17 cellular contexts compared by ENCODE assay signal in the genomic region with DNA sequence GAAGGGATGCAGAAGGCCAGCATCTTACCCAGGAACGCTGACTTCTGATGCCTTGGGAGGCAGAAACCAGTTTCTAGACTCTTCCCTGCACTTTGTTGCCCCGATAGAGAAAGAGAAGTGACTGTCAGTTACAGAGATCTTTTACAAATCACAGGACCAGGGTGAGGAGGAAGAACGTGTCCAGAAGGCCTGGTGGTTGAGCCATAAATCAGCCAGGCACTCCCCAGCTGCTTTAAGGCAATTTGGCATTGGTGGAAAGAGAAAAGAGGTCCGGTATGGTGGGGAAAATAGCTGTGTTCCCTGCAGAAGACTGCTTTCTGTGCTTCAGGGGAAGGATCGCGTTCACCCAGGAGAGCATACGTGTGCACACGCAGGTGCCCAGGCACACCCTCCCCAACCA.
DNase-seq lines count a peak whose midpoint lies in the region; ATAC-seq and TF ChIP-seq lines count a peak whose summit lies in the region.
"Had no signal": no experiment of that assay in that cellular context is flagged by ENCODE, and none has a peak within 500 bp of the region (broad histone marks: within the 10 kb centered on the region; RNA-seq: fewer than 3 reads in every experiment).

No MANE protein-coding gene starts in this region.

- peak overlapping the region; percentile 22; the same call in 1 of the 2 replicates for H3K4me2 ChIP-seq in OCI-LY7 (ENCODE audit: low read length)

- H3K36me3 Mint-ChIP-seq in T-helper 2 cell treated with Interferon-gamma antibody and Interleukin-4, amounts not matched to agents 5 μg/mL and 100 μg/mL, for 36 hours (ENCODE audit: low read depth): peaks cover 84% of the 10 kb centered on the region
- no peaks in the 10 kb centered on the region for H3K36me3 Mint-ChIP-seq in memory B cell

- no peak overlapping the region for H3K4me3 ChIP-seq in OCI-LY7 (ENCODE audit: low read depth, low read length, poor library complexity, severe bottlenecking)
- H3K4me3 ChIP-seq: GM12878, K562, SK-N-MC had no signal

- peaks cover 39% of the 10 kb centered on the region for H3K36me3 ChIP-seq in OCI-LY7 (ENCODE audit: insufficient read depth, low read length)

- DNase-seq in T-helper 2 cell treated with Interferon-gamma antibody and Interleukin-4, amounts not matched to agents 5 μg/mL and 100 μg/mL, for 36 hours (ENCODE audit: low spot score): no peak
- no peak for DNase-seq in T-helper 2 cell
- DNase-seq in OCI-LY7 (ENCODE audit: low spot score): no peak
- no peak for DNase-seq in memory B cell (ENCODE audit: low spot score in 2 of 2)
- peak; percentile 16 for DNase-seq in superior temporal gyrus (ENCODE audit: extremely low spot score)
- no peak for DNase-seq in AG20443 (ENCODE audit: low spot score)
- DNase-seq in pons (ENCODE audit: low spot score): no peak
- no peak for DNase-seq in OCI-M1 (lab: John Stamatoyannopoulos, UW)
- DNase-seq: Caco-2, HCEC 1CT, NCI-H1092 treated with DMSO at 0.1 percent for 48 hours, NCI-H187, NCI-H510A had no signal

- POLR2A ChIA-PET in OCI-LY7 (lab: Charles Lee): no interaction called here

- no peak for TF ChIP-seq CTCF in OCI-LY7 (conservative IDR thresholded peaks at IDR 0.05; ENCODE audit: low read length)

- BruUV-seq in OCI-LY7 (replicated peaks; lab: Mats Ljungman, UMichigan): no TSS peak

- H4K20me1 ChIP-seq in OCI-LY7 (ENCODE audit: insufficient read depth, low read length): no peaks in the 10 kb centered on the region; the same call in 1 of the 2 replicates

- H3K9me3 Mint-ChIP-seq in T-helper 2 cell treated with Interferon-gamma antibody and Interleukin-4, amounts not matched to agents 5 μg/mL and 100 μg/mL, for 36 hours: no peaks in the 10 kb centered on the region
- no peaks in the 10 kb centered on the region for H3K9me3 Mint-ChIP-seq in memory B cell

- intact Hi-C loops in OCI-LY7 (cut with micrococcal nuclease; ENCODE audit: unreplicated experiment): no loop called here

- peaks cover 76% of the 10 kb centered on the region for H3K4me1 Mint-ChIP-seq in T-helper 2 cell treated with Interferon-gamma antibody and Interleukin-4, amounts not matched to agents 5 μg/mL and 100 μg/mL, for 36 hours (ENCODE audit: low read depth)
- peaks cover 38% of the 10 kb centered on the region for H3K4me1 Mint-ChIP-seq in memory B cell

- no peaks in the 10 kb centered on the region for H3K9me2 ChIP-seq in OCI-LY7 (ENCODE audit: insufficient read depth, low read length)

- peak overlapping the region; percentile 60 for H3K27ac Mint-ChIP-seq in T-helper 2 cell treated with Interferon-gamma antibody and Interleukin-4, amounts not matched to agents 5 μg/mL and 100 μg/mL, for 36 hours
- H3K27ac Mint-ChIP-seq in memory B cell: peak overlapping the region; percentile 12

- ATAC-seq in memory B cell (ENCODE audit: low read depth): no peak
- ATAC-seq: GM12878, K562 had no signal

- H3K79me2 ChIP-seq in OCI-LY7 (ENCODE audit: insufficient read depth, low read depth, low read length): peaks cover 14% of the 10 kb centered on the region; the same call in 1 of the 2 replicates

- no peak overlapping the region for H3K27ac ChIP-seq in OCI-LY7 (ENCODE audit: low read depth, low read length, poor library complexity, severe bottlenecking)
- H3K27ac ChIP-seq: HL-60, SK-N-MC had no signal

- H3K27me3 Mint-ChIP-seq in T-helper 2 cell treated with Interferon-gamma antibody and Interleukin-4, amounts not matched to agents 5 μg/mL and 100 μg/mL, for 36 hours (ENCODE audit: low read depth): no peaks in the 10 kb centered on the region
- H3K27me3 Mint-ChIP-seq in memory B cell: no peaks in the 10 kb centered on the region

- H3K4me3 Mint-ChIP-seq in T-helper 2 cell treated with Interferon-gamma antibody and Interleukin-4, amounts not matched to agents 5 μg/mL and 100 μg/mL, for 36 hours: no peak overlapping the region
- no peak overlapping the region for H3K4me3 Mint-ChIP-seq in memory B cell

- CTCF ChIA-PET in OCI-LY7 (lab: Charles Lee; ENCODE audit: unreplicated experiment): no interaction called here

- H2AFZ ChIP-seq in OCI-LY7 (ENCODE audit: low read length): no peak overlapping the region

- H3K4me1 ChIP-seq in OCI-LY7 (ENCODE audit: insufficient read depth, low read length, poor library complexity, severe bottlenecking): peaks cover 35% of the 10 kb centered on the region
- H3K4me1 ChIP-seq: Caco-2 had no signal

- H3K9me3 ChIP-seq in OCI-LY7 (ENCODE audit: low read length): no peaks in the 10 kb centered on the region
- H3K9me3 ChIP-seq: Caco-2 had no signal
